In the genomic region with DNA sequence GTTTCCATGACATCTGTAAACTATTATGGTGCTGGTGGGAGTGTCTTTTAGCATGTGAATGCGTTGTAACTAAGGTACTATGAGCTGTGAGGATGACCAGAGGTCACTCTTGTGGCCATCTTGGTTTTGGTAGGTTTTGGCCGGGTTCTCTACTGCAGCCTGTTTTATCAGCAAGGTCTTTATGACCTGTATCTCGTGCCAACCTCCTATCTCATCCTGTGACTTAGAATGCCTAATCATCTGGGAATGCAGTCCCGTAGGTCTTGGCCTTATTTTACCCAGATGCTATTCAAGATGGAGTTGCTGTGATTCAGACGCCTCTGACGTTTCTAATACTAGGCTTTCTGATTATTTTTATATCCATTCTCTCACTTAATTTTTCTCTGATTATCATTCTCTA, we compare ENCODE assay signal across 20 cellular contexts. TPM values are rescaled to one million over a fixed set of nuclear protein-coding genes. Genes with fewer than 3 reads are reported as not detected.
"Had no signal": no experiment of that assay in that cellular context is flagged by ENCODE, and none has a peak within 500 bp of the region (broad histone marks: within the 10 kb centered on the region; RNA-seq: fewer than 3 reads in every experiment).

No MANE protein-coding gene starts in this region.

- H2AFZ ChIP-seq: parathyroid adenoma had no signal

- H3K9ac ChIP-seq: parathyroid adenoma had no signal

- H3K27me3 Mint-ChIP-seq: activated naive CD4-positive, alpha-beta T cell treated with anti-CD3 and anti-CD28 coated beads, Interleukin-2, amount 10 ng/mL, durations not matched to agents 7 days and 5 days; activated naive CD8-positive, alpha-beta T cell treated with anti-CD3 and anti-CD28 coated beads, Interleukin-2, amount 50 U/mL, for 24 hours; natural killer cell treated with Interleukin-12 subunit alpha and Interleukin-12 subunit beta and Interleukin-15 and Interleukin-18, amount 100 ng/mL, for 72 hours; stimulated activated memory B cell treated with anti-CD40 and anti-IgM and Interleukin-4, amounts not matched to agents 10 μg/mL and 1 μg/mL and 100 μg/mL, for 72 hours had no signal

- H3K4me1 ChIP-seq: ascending aorta, esophagus squamous epithelium, foreskin keratinocyte, parathyroid adenoma, sigmoid colon had no signal

- H3K27ac ChIP-seq: ascending aorta, esophagus squamous epithelium, foreskin keratinocyte, parathyroid adenoma, sigmoid colon had no signal

- H3K4me3 Mint-ChIP-seq: activated naive CD4-positive, alpha-beta T cell treated with anti-CD3 and anti-CD28 coated beads, Interleukin-2, amount 10 ng/mL, durations not matched to agents 7 days and 5 days; activated naive CD8-positive, alpha-beta T cell treated with anti-CD3 and anti-CD28 coated beads, Interleukin-2, amount 50 U/mL, for 24 hours; natural killer cell treated with Interleukin-12 subunit alpha and Interleukin-12 subunit beta and Interleukin-15 and Interleukin-18, amount 100 ng/mL, for 72 hours; stimulated activated memory B cell treated with anti-CD40 and anti-IgM and Interleukin-4, amounts not matched to agents 10 μg/mL and 1 μg/mL and 100 μg/mL, for 72 hours had no signal

- H3K4me1 Mint-ChIP-seq: activated naive CD4-positive, alpha-beta T cell treated with anti-CD3 and anti-CD28 coated beads, Interleukin-2, amount 10 ng/mL, durations not matched to agents 7 days and 5 days; activated naive CD8-positive, alpha-beta T cell treated with anti-CD3 and anti-CD28 coated beads, Interleukin-2, amount 50 U/mL, for 24 hours; stimulated activated memory B cell treated with anti-CD40 and anti-IgM and Interleukin-4, amounts not matched to agents 10 μg/mL and 1 μg/mL and 100 μg/mL, for 72 hours had no signal

- H3K36me3 ChIP-seq: ascending aorta, esophagus squamous epithelium, sigmoid colon had no signal

- ATAC-seq: activated CD4-positive, CD25-positive, alpha-beta regulatory T cell treated with anti-CD3 and anti-CD28 coated beads, Interleukin-2, amount 50 U/mL, for 24 hours; activated naive CD8-positive, alpha-beta T cell treated with anti-CD3 and anti-CD28 coated beads, Interleukin-2, amount 50 U/mL, for 24 hours; foreskin keratinocyte; left cardiac atrium; natural killer cell treated with Interleukin-12 subunit alpha and Interleukin-12 subunit beta and Interleukin-15 and Interleukin-18, amount 100 ng/mL, for 72 hours; stimulated activated memory B cell treated with anti-CD40 and anti-IgM and Interleukin-4, amounts not matched to agents 10 μg/mL and 1 μg/mL and 100 μg/mL, for 72 hours had no signal

- H3K27ac Mint-ChIP-seq: activated naive CD4-positive, alpha-beta T cell treated with anti-CD3 and anti-CD28 coated beads, Interleukin-2, amount 10 ng/mL, durations not matched to agents 7 days and 5 days; activated naive CD8-positive, alpha-beta T cell treated with anti-CD3 and anti-CD28 coated beads, Interleukin-2, amount 50 U/mL, for 24 hours; natural killer cell treated with Interleukin-12 subunit alpha and Interleukin-12 subunit beta and Interleukin-15 and Interleukin-18, amount 100 ng/mL, for 72 hours; stimulated activated memory B cell treated with anti-CD40 and anti-IgM and Interleukin-4, amounts not matched to agents 10 μg/mL and 1 μg/mL and 100 μg/mL, for 72 hours had no signal

- H3K9me3 Mint-ChIP-seq: activated naive CD4-positive, alpha-beta T cell treated with anti-CD3 and anti-CD28 coated beads, Interleukin-2, amount 10 ng/mL, durations not matched to agents 7 days and 5 days; activated naive CD8-positive, alpha-beta T cell treated with anti-CD3 and anti-CD28 coated beads, Interleukin-2, amount 50 U/mL, for 24 hours; natural killer cell treated with Interleukin-12 subunit alpha and Interleukin-12 subunit beta and Interleukin-15 and Interleukin-18, amount 100 ng/mL, for 72 hours; stimulated activated memory B cell treated with anti-CD40 and anti-IgM and Interleukin-4, amounts not matched to agents 10 μg/mL and 1 μg/mL and 100 μg/mL, for 72 hours had no signal

- H3K9me3 ChIP-seq: ascending aorta, esophagus squamous epithelium, sigmoid colon had no signal

- H3K79me2 ChIP-seq: parathyroid adenoma had no signal

- H3K36me3 Mint-ChIP-seq: activated naive CD4-positive, alpha-beta T cell treated with anti-CD3 and anti-CD28 coated beads, Interleukin-2, amount 10 ng/mL, durations not matched to agents 7 days and 5 days; natural killer cell treated with Interleukin-12 subunit alpha and Interleukin-12 subunit beta and Interleukin-15 and Interleukin-18, amount 100 ng/mL, for 72 hours; stimulated activated memory B cell treated with anti-CD40 and anti-IgM and Interleukin-4, amounts not matched to agents 10 μg/mL and 1 μg/mL and 100 μg/mL, for 72 hours had no signal

- DNase-seq: activated CD8-positive, alpha-beta memory T cell treated with anti-CD3 and anti-CD28 coated beads for 24 hours; activated CD8-positive, alpha-beta memory T cell treated with anti-CD3 and anti-CD28 coated beads, Interleukin-2, amount 50 U/mL, for 48 hours; activated effector memory CD4-positive, alpha-beta T cell treated with Interleukin-2 at 50 U/mL for 16 hours; activated naive CD4-positive, alpha-beta T cell treated with anti-CD3 and anti-CD28 coated beads, Interleukin-2, amount 10 ng/mL, durations not matched to agents 7 days and 5 days; activated naive CD8-positive, alpha-beta T cell treated with anti-CD3 and anti-CD28 coated beads, Interleukin-2, amount 50 U/mL, for 24 hours; activated T-cell treated with anti-CD3 and anti-CD28 coated beads, Interleukin-2, amount 50 U/mL, for 48 hours; dermis blood vessel endothelial cell; effector memory CD4-positive, alpha-beta T cell; esophagus squamous epithelium; hippocampal formation; left cardiac atrium; sigmoid colon; stimulated activated CD4-positive, alpha-beta T cell treated with anti-CD3 and anti-CD28 coated beads, Interleukin-4, amount 100 ng/mL, for 4 hours; T1000 had no signal

- H3K4me3 ChIP-seq: ascending aorta, esophagus squamous epithelium, sigmoid colon had no signal

- H3K27me3 ChIP-seq: ascending aorta, esophagus squamous epithelium, foreskin keratinocyte, sigmoid colon had no signal

RNA-seq across cellular contexts. Expression of a gene that starts 9.4 kb away (rescaled TPM):
- total RNA-seq: foreskin keratinocyte; natural killer cell treated with Interleukin-12 subunit alpha and Interleukin-12 subunit beta and Interleukin-15 and Interleukin-18, amount 100 ng/mL, for 72 hours had no signal
- polyA plus RNA-seq: foreskin keratinocyte had no signal
